ENCODE assay signal across 14 cellular contexts in the genomic region with DNA sequence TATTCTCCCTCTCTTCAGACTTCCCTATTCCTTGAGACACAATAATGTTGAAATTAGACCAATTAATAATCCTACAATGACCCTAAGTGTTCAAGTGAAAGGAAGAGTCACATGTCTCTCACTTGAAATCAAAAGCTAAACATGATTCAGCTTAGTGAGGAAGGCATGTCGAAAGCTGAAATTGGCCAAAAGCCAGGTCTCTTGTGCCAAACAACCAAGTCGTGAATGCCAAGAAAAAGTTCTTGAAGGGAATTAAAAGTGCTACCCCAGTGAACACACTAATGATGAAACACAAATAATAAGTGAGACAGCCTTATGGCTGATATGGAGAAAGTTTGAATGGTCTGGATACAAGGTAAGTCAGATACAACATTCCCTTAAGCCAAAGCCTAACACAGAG.
DNase-seq lines count a peak whose midpoint lies in the region; ATAC-seq and TF ChIP-seq lines count a peak whose summit lies in the region.
"Had no signal": no experiment of that assay in that cellular context is flagged by ENCODE, and none has a peak within 500 bp of the region (broad histone marks: within the 10 kb centered on the region; RNA-seq: fewer than 3 reads in every experiment).

No MANE protein-coding gene starts in this region.

- DNase-seq in AG10803 (ENCODE audit: low read depth) (peak; percentile 80), epithelial cell of proximal tubule (ENCODE audit: low read depth) (peak; percentile 77), medulla oblongata (ENCODE audit: extremely low spot score) (peak; percentile 23), MV-4-11 (lab: John Stamatoyannopoulos, UW) (no peak)
- DNase-seq in activated naive CD8-positive, alpha-beta T cell treated with anti-CD3 and anti-CD28 coated beads for 36 hours: no peak
- DNase-seq: activated T-cell treated with anti-CD3 and anti-CD28 coated beads, Interleukin-2, amount 50 U/mL, for 72 hours; colonic mucosa; OCI-M1; stimulated activated CD4-positive, alpha-beta T cell treated with anti-CD3 and anti-CD28 coated beads, Interleukin-4, amount 100 ng/mL, for 1 hour; testis; WERI-Rb-1 had no signal

- ATAC-seq in GM18520 (IDR thresholded peaks at IDR 0.05; ENCODE audit: unreplicated experiment) (no peak), HG03469 (IDR thresholded peaks at IDR 0.05; ENCODE audit: unreplicated experiment) (no peak)
- ATAC-seq: activated T-cell treated with anti-CD3 and anti-CD28 coated beads, Interleukin-2, amount 50 U/mL, for 72 hours had no signal

- no peaks in the 10 kb centered on the region for H3K36me3 Mint-ChIP-seq in activated naive CD8-positive, alpha-beta T cell treated with anti-CD3 and anti-CD28 coated beads for 36 hours

- H3K27me3 Mint-ChIP-seq in activated naive CD8-positive, alpha-beta T cell treated with anti-CD3 and anti-CD28 coated beads for 36 hours: no peaks in the 10 kb centered on the region

- no peaks in the 10 kb centered on the region for H3K9me3 Mint-ChIP-seq in activated naive CD8-positive, alpha-beta T cell treated with anti-CD3 and anti-CD28 coated beads for 36 hours
- H3K9me3 Mint-ChIP-seq: activated T-cell treated with anti-CD3 and anti-CD28 coated beads, Interleukin-2, amount 50 U/mL, for 72 hours had no signal

- H3K4me1 Mint-ChIP-seq in activated naive CD8-positive, alpha-beta T cell treated with anti-CD3 and anti-CD28 coated beads for 36 hours: no peaks in the 10 kb centered on the region

- no peak overlapping the region for H3K4me3 Mint-ChIP-seq in activated naive CD8-positive, alpha-beta T cell treated with anti-CD3 and anti-CD28 coated beads for 36 hours
- H3K4me3 Mint-ChIP-seq: activated T-cell treated with anti-CD3 and anti-CD28 coated beads, Interleukin-2, amount 50 U/mL, for 72 hours had no signal

- H3K27ac Mint-ChIP-seq in activated naive CD8-positive, alpha-beta T cell treated with anti-CD3 and anti-CD28 coated beads for 36 hours: no peak overlapping the region
- H3K27ac Mint-ChIP-seq: activated T-cell treated with anti-CD3 and anti-CD28 coated beads, Interleukin-2, amount 50 U/mL, for 72 hours had no signal

- TF ChIP-seq CTCF in AG10803 (conservative IDR thresholded peaks at IDR 0.05; ENCODE audit: low read length): no peak
- TF ChIP-seq CTCF in epithelial cell of proximal tubule (conservative IDR thresholded peaks at IDR 0.05; ENCODE audit: low read depth, low read length): no peak

- H3K4me3 ChIP-seq in AG10803 (ENCODE audit: low read length): no peak overlapping the region
- no peak overlapping the region for H3K4me3 ChIP-seq in epithelial cell of proximal tubule (ENCODE audit: low read depth, low read length)
- H3K4me3 ChIP-seq: colonic mucosa, testis had no signal

TF ChIP-seq in PFSK-1, 5 proteins besides CTCF, POLR2A, EP300 and RAD21:
- TF ChIP-seq FOXP2 (optimal IDR thresholded peaks at IDR 0.05; ENCODE audit: borderline replicate concordance, extremely low read depth, extremely low read length, insufficient read depth) (no peak), TAF1 (IDR thresholded peaks at IDR 0.05; ENCODE audit: borderline replicate concordance, insufficient read depth, low read length) (0 out of 2 replicates have a peak, but pooled peaks have one; percentile 2)

Comparison
In these comparisons a context has a peak if more than half of its experiments do, and no peak if none do; other contexts are left out.
1. DNase-seq: peak in AG10803 (single experiment), epithelial cell of proximal tubule (single experiment) and medulla oblongata (single experiment); none in MV-4-11 (single experiment) and activated naive CD8-positive, alpha-beta T cell treated with anti-CD3 and anti-CD28 coated beads for 36 hours (single experiment).